In genomic region chr15:78944669-78945407, GRCh38 we compare ENCODE assay signal across 1 cellular context.
TF ChIP-seq lines count a peak whose summit lies in the region.

Gene CTSH (minus strand): TSS chr15:78945046. CDS start chr15:78944981, 65 bp downstream.

TF ChIP-seq in K562, 482 proteins besides CTCF, POLR2A, EP300 and RAD21 (continued from another document and continues in another):
- TF ChIP-seq CEBPZ (IDR thresholded peaks at IDR 0.05; ENCODE audit: borderline replicate concordance, low read depth, low read length), result no peak
- no peak for TF ChIP-seq PCBP2 (IDR thresholded peaks at IDR 0.05; ENCODE audit: low read depth, low read length, poor library complexity, severe bottlenecking)
- no peak for TF ChIP-seq TEAD2 (tag; IDR thresholded peaks at IDR 0.05)
- no peak for TF ChIP-seq SFPQ (IDR thresholded peaks at IDR 0.05; ENCODE audit: low read depth, low read length)
- no peak for TF ChIP-seq JUN (IDR thresholded peaks at IDR 0.05; ENCODE audit: borderline replicate concordance, low read depth, low read length)
- TF ChIP-seq JUN (CRISPR knock-in tag; IDR thresholded peaks at IDR 0.05; ENCODE audit: borderline replicate concordance), result no peak
- TF ChIP-seq ZBTB49 (CRISPR knock-in tag; IDR thresholded peaks at IDR 0.05; ENCODE audit: borderline replicate concordance), result no peak
- TF ChIP-seq GABPA (tag; conservative IDR thresholded peaks at IDR 0.05; ENCODE audit: low read depth), result no peak
- no peak for TF ChIP-seq MEF2D (tag; conservative IDR thresholded peaks at IDR 0.05; ENCODE audit: low read depth)
- TF ChIP-seq ZBTB34 (CRISPR knock-in tag; IDR thresholded peaks at IDR 0.05), result no peak
- no peak; the same call in 1 of the 2 replicates for TF ChIP-seq CREB3L1 (IDR thresholded peaks at IDR 0.05; ENCODE audit: borderline replicate concordance, low read depth)
- TF ChIP-seq SETDB1 (IDR thresholded peaks at IDR 0.05; ENCODE audit: low read length), result no peak
- TF ChIP-seq TEAD1 (CRISPR knock-in tag; IDR thresholded peaks at IDR 0.05), result peak in 1 of 2 experiments; percentile 75; a peak in 1 of 4 replicates
- no peak for TF ChIP-seq CHCHD3 (CRISPR knock-in tag; IDR thresholded peaks at IDR 0.05)
- no peak for TF ChIP-seq RFX1 (IDR thresholded peaks at IDR 0.05)
- no peak for TF ChIP-seq ZNF140 (CRISPR knock-in tag; IDR thresholded peaks at IDR 0.05)
- TF ChIP-seq ZMIZ1 (IDR thresholded peaks at IDR 0.05; ENCODE audit: low read depth in 2 of 2, low read length in 2 of 2), result no peak
- TF ChIP-seq KDM2B (CRISPR knock-in tag; IDR thresholded peaks at IDR 0.05), result peak; percentile 55; the same call in 1 of the 2 replicates
- no peak for TF ChIP-seq RBM17 (IDR thresholded peaks at IDR 0.05; ENCODE audit: borderline replicate concordance, low read depth, low read length)
- TF ChIP-seq ZNF407 (IDR thresholded peaks at IDR 0.05; ENCODE audit: low read depth), result no peak
- peak; percentile 55 for TF ChIP-seq CREB1 (IDR thresholded peaks at IDR 0.05)
- TF ChIP-seq CREB1 (CRISPR knock-in tag; IDR thresholded peaks at IDR 0.05), result peak; percentile 56; the same call in 1 of the 2 replicates
- peak; percentile 67 for TF ChIP-seq CCNT2 (IDR thresholded peaks at IDR 0.05; ENCODE audit: borderline replicate concordance, extremely low read depth, insufficient read length, low read depth, low read length)
- TF ChIP-seq ZNF436 (CRISPR knock-in tag; IDR thresholded peaks at IDR 0.05), result no peak
- TF ChIP-seq ZNF354B (CRISPR knock-in tag; IDR thresholded peaks at IDR 0.05), result no peak
- no peak for TF ChIP-seq NFE2L1 (tag; IDR thresholded peaks at IDR 0.05; ENCODE audit: borderline replicate concordance, low read depth)
- TF ChIP-seq SAFB (IDR thresholded peaks at IDR 0.05; ENCODE audit: borderline replicate concordance, low read depth, low read length), result no peak
- no peak for TF ChIP-seq ZNF75A (CRISPR knock-in tag; IDR thresholded peaks at IDR 0.05)
- TF ChIP-seq ZNF785 (CRISPR knock-in tag; IDR thresholded peaks at IDR 0.05), result no peak
- TF ChIP-seq MIER1 (IDR thresholded peaks at IDR 0.05; ENCODE audit: low read depth), result no peak
- no peak for TF ChIP-seq ZKSCAN1 (IDR thresholded peaks at IDR 0.05; ENCODE audit: low read depth, low read length)
- TF ChIP-seq SRSF9 (IDR thresholded peaks at IDR 0.05; ENCODE audit: borderline replicate concordance, low read depth, low read length), result no peak
- no peak for TF ChIP-seq ZNF644 (tag; IDR thresholded peaks at IDR 0.05; ENCODE audit: low read depth)
- no peak for TF ChIP-seq SOX6 (IDR thresholded peaks at IDR 0.05)
- no peak for TF ChIP-seq SRF (CRISPR knock-in tag; IDR thresholded peaks at IDR 0.05)
- no peak for TF ChIP-seq ELF2 (CRISPR knock-in tag; IDR thresholded peaks at IDR 0.05)
- no peak for TF ChIP-seq ADNP (tag; IDR thresholded peaks at IDR 0.05)
- peak; percentile 44; the same call in 1 of the 2 replicates for TF ChIP-seq SMARCA4 (IDR thresholded peaks at IDR 0.05)
- no peak for TF ChIP-seq ZNF77 (CRISPR knock-in tag; IDR thresholded peaks at IDR 0.05)
